ENCODE assay signal across 32 cellular contexts in the genomic region with DNA sequence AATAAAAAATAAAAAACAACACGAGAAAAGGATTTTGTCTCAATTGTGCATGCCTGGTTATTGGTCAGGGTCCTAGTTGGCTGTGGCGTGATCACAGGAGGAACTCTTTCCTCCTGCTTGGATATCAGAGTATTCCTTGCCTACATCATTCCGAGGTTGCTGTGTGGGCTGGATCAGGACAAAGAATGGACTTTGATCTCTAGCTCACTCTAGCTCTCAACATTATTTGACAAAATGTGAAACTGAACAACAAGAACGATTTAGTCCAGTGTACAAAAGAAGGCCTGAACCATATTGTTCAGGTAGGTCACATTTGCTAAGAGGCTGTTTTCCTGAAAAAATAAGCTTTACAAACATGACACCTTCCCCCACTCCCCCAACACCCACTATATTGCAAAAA.
"Had no signal": no experiment of that assay in that cellular context is flagged by ENCODE, and none has a peak within 500 bp of the region (broad histone marks: within the 10 kb centered on the region; RNA-seq: fewer than 3 reads in every experiment).

No MANE protein-coding gene starts in this region.

- H3K4me3 Mint-ChIP-seq: activated CD4-positive, alpha-beta T cell treated with anti-CD3 and anti-CD28 coated beads for 36 hours; activated CD4-positive, alpha-beta T cell treated with anti-CD3 and anti-CD28 coated beads, Interleukin-2, amount 10 ng/mL, durations not matched to agents 7 days and 5 days; activated CD8-positive, alpha-beta T cell treated with anti-CD3 and anti-CD28 coated beads, Interleukin-2, amount 10 ng/mL, durations not matched to agents 7 days and 5 days; activated naive CD4-positive, alpha-beta T cell treated with anti-CD3 and anti-CD28 coated beads for 36 hours; activated T-cell treated with anti-CD3 and anti-CD28 coated beads, Interleukin-2, amount 50 U/mL, for 24 hours; activated T-helper 1 cell treated with anti-CD3 and anti-CD28 coated beads, Interleukin-12 subunit alpha, Interleukin-12 subunit beta, Interleukin-2, Interleukin-4 antibody, amounts not matched to agents 30 ng/mL and 10 ng/mL and 1 ng/mL, durations not matched to agents 14 hours and 24 hours and 36 hours; T-helper 1 cell treated with Interleukin-12 subunit alpha and Interleukin-12 subunit beta and Interleukin-4 antibody, amounts not matched to agents 30 μg/mL and 1 μg/mL, for 36 hours; T-helper 2 cell treated with Interferon-gamma antibody and Interleukin-4, amounts not matched to agents 5 μg/mL and 100 μg/mL, for 36 hours; WTC11 had no signal

- H3K27ac ChIP-seq: adrenal gland, body of pancreas, breast epithelium, KMS-11, SJCRH30, SK-N-MC had no signal

- H3K4me1 ChIP-seq: adrenal gland, body of pancreas, breast epithelium, SJCRH30 had no signal

- H3K9ac ChIP-seq: KMS-11 had no signal

- H3K27ac Mint-ChIP-seq: activated CD4-positive, alpha-beta T cell treated with anti-CD3 and anti-CD28 coated beads for 36 hours; activated CD4-positive, alpha-beta T cell treated with anti-CD3 and anti-CD28 coated beads, Interleukin-2, amount 10 ng/mL, durations not matched to agents 7 days and 5 days; activated CD8-positive, alpha-beta T cell treated with anti-CD3 and anti-CD28 coated beads, Interleukin-2, amount 10 ng/mL, durations not matched to agents 7 days and 5 days; activated naive CD4-positive, alpha-beta T cell treated with anti-CD3 and anti-CD28 coated beads for 36 hours; activated naive CD4-positive, alpha-beta T cell treated with anti-CD3 and anti-CD28 coated beads, Interleukin-2, amount 50 U/mL, for 72 hours; activated T-cell treated with anti-CD3 and anti-CD28 coated beads, Interleukin-2, amount 50 U/mL, for 24 hours; activated T-helper 1 cell treated with anti-CD3 and anti-CD28 coated beads, Interleukin-12 subunit alpha, Interleukin-12 subunit beta, Interleukin-2, Interleukin-4 antibody, amounts not matched to agents 30 ng/mL and 10 ng/mL and 1 ng/mL, durations not matched to agents 14 hours and 24 hours and 36 hours; T-helper 1 cell treated with Interleukin-12 subunit alpha and Interleukin-12 subunit beta and Interleukin-4 antibody, amounts not matched to agents 30 μg/mL and 1 μg/mL, for 36 hours; T-helper 2 cell treated with Interferon-gamma antibody and Interleukin-4, amounts not matched to agents 5 μg/mL and 100 μg/mL, for 36 hours; WTC11 had no signal

- H3K36me3 Mint-ChIP-seq: activated naive CD4-positive, alpha-beta T cell treated with anti-CD3 and anti-CD28 coated beads, Interleukin-2, amount 50 U/mL, for 72 hours; WTC11 had no signal

- FAIRE-seq: astrocyte, TTC549 had no signal

- H3K27me3 Mint-ChIP-seq: activated CD4-positive, alpha-beta T cell treated with anti-CD3 and anti-CD28 coated beads, Interleukin-2, amount 10 ng/mL, durations not matched to agents 7 days and 5 days had no signal

- DNase-seq: activated CD4-positive, alpha-beta T cell treated with anti-CD3 and anti-CD28 coated beads for 36 hours; activated CD4-positive, alpha-beta T cell treated with anti-CD3 and anti-CD28 coated beads, Interleukin-2, amount 10 ng/mL, durations not matched to agents 7 days and 5 days; activated CD4-positive, alpha-beta T cell treated with anti-CD3 and anti-CD28 coated beads, Interleukin-2, amount 50 U/mL, for 48 hours; activated CD8-positive, alpha-beta T cell treated with anti-CD3 and anti-CD28 coated beads, Interleukin-2, amount 10 ng/mL, durations not matched to agents 7 days and 5 days; activated gamma-delta T cell treated with Interleukin-2 at 50 U/mL for 16 hours; activated naive CD4-positive, alpha-beta T cell treated with anti-CD3 and anti-CD28 coated beads for 36 hours; activated T-cell treated with anti-CD3 and anti-CD28 coated beads, Interleukin-2, amount 50 U/mL, for 24 hours; adrenal gland; body of pancreas; MM.1S; MV-4-11; NCI-H1092; NCI-H1417; NCI-H187 treated with DMSO at 0.1 percent for 48 hours; NCI-H2081 treated with DMSO at 0.1 percent for 48 hours; NCI-H226; NCI-H446 treated with DMSO at 0.1 percent for 48 hours; NCI-H524 treated with DMSO at 0.1 percent for 48 hours; SHP77; SJCRH30 had no signal

- H3K4me2 ChIP-seq: KMS-11 had no signal

- H3K27me3 ChIP-seq: adrenal gland, body of pancreas, breast epithelium, SJCRH30 had no signal

- H3K9me3 ChIP-seq: adrenal gland, body of pancreas, breast epithelium, SJCRH30 had no signal

- ATAC-seq: activated CD4-positive, alpha-beta T cell treated with anti-CD3 and anti-CD28 coated beads for 36 hours; activated CD4-positive, CD25-positive, alpha-beta regulatory T cell treated with anti-CD3 and anti-CD28 coated beads, Interleukin-2, amount 50 U/mL, for 24 hours; activated CD8-positive, alpha-beta T cell treated with anti-CD3 and anti-CD28 coated beads, Interleukin-2, amount 10 ng/mL, durations not matched to agents 7 days and 5 days; body of pancreas; Panc1; WTC11 had no signal

- H3K9me3 Mint-ChIP-seq: activated CD4-positive, alpha-beta T cell treated with anti-CD3 and anti-CD28 coated beads, Interleukin-2, amount 10 ng/mL, durations not matched to agents 7 days and 5 days; activated naive CD4-positive, alpha-beta T cell treated with anti-CD3 and anti-CD28 coated beads for 36 hours; activated naive CD4-positive, alpha-beta T cell treated with anti-CD3 and anti-CD28 coated beads, Interleukin-2, amount 50 U/mL, for 72 hours; activated T-cell treated with anti-CD3 and anti-CD28 coated beads, Interleukin-2, amount 50 U/mL, for 24 hours; activated T-helper 1 cell treated with anti-CD3 and anti-CD28 coated beads, Interleukin-12 subunit alpha, Interleukin-12 subunit beta, Interleukin-2, Interleukin-4 antibody, amounts not matched to agents 30 ng/mL and 10 ng/mL and 1 ng/mL, durations not matched to agents 14 hours and 24 hours and 36 hours; T-helper 1 cell treated with Interleukin-12 subunit alpha and Interleukin-12 subunit beta and Interleukin-4 antibody, amounts not matched to agents 30 μg/mL and 1 μg/mL, for 36 hours; T-helper 2 cell treated with Interferon-gamma antibody and Interleukin-4, amounts not matched to agents 5 μg/mL and 100 μg/mL, for 36 hours; WTC11 had no signal

- H3K36me3 ChIP-seq: adrenal gland, breast epithelium, SJCRH30 had no signal

- H3K4me3 ChIP-seq: adrenal gland, body of pancreas, breast epithelium, SJCRH30, SK-N-MC had no signal
